8 cellular contexts compared by ENCODE assay signal in genomic region chr2:43239981-43240761, GRCh38. TPM values are rescaled to one million over a fixed set of nuclear protein-coding genes. Genes with fewer than 3 reads are reported as not detected.
DNase-seq lines count a peak whose midpoint lies in the region; ATAC-seq and TF ChIP-seq lines count a peak whose summit lies in the region.

No MANE protein-coding gene starts in this region.

- TF ChIP-seq CTCF in AG09309 (IDR thresholded peaks at IDR 0.05; ENCODE audit: control insufficient read depth, insufficient read depth, low read depth, low read length, missing control alignments) (peak; percentile 20), left lung (IDR thresholded peaks at IDR 0.05) (no peak)

- no peaks in the 10 kb centered on the region for H4K20me1 ChIP-seq in Karpas-422 (ENCODE audit: insufficient read depth, low read depth, low read length)

- no peaks in the 10 kb centered on the region for H3K9me2 ChIP-seq in Karpas-422 (replicated peaks; ENCODE audit: insufficient read depth, low read length)

- intact Hi-C loops in left lung (cut with DNase I), result loop anchor here in 1 of 2 donors (10.0 kb wide), 3 partner anchors 245 to 405 kb away; no protein-coding TSS in a partner anchor

- H3K9ac ChIP-seq in Karpas-422 (ENCODE audit: low read length), result no peak overlapping the region

- H3K27ac ChIP-seq in left lung (peak overlapping the region; percentile 41 to 79), Karpas-422 (ENCODE audit: low read length) (no peak overlapping the region)

- H3K4me3 ChIP-seq in AG09309 (ENCODE audit: control insufficient read depth, low read depth, low read length) (no peak overlapping the region), left lung (no peak overlapping the region), Karpas-422 (ENCODE audit: low read length) (no peak overlapping the region)

- no peak overlapping the region for H3K4me2 ChIP-seq in Karpas-422 (ENCODE audit: low read depth, low read length, poor library complexity, severe bottlenecking)

- no peaks in the 10 kb centered on the region for H3K79me2 ChIP-seq in Karpas-422 (ENCODE audit: low read length)

- H3K9me3 ChIP-seq in left lung (no peaks in the 10 kb centered on the region), Karpas-422 (ENCODE audit: low read length) (no peaks in the 10 kb centered on the region)

- no peak for DNase-seq in AG09309 (ENCODE audit: low read depth)
- no peak for DNase-seq in left lung
- DNase-seq in Karpas-422, result no peak
- DNase-seq in NCI-H345 treated with DMSO at 0.1 percent for 48 hours (lab: John Stamatoyannopoulos, UW; ENCODE audit: unreplicated experiment), result no peak
- DNase-seq in SK-N-DZ (ENCODE audit: low spot score), result no peak
- DNase-seq in activated effector memory CD4-positive, alpha-beta T cell treated with Interleukin-2 at 50 U/mL for 16 hours, result no peak

- H3K36me3 ChIP-seq in left lung (peaks cover 0 to 6% of the 10 kb centered on the region in 2 donors), Karpas-422 (ENCODE audit: insufficient read depth, low read length) (no peaks in the 10 kb centered on the region)

- H3K4me1 ChIP-seq in left lung (peaks cover 0 to 29% of the 10 kb centered on the region in 2 donors), Karpas-422 (ENCODE audit: low read length) (peaks cover 4% of the 10 kb centered on the region)

- H2AFZ ChIP-seq in Karpas-422 (ENCODE audit: low read length), result no peak overlapping the region

- peak; percentile 65 for ATAC-seq in GM21529 (IDR thresholded peaks at IDR 0.05; ENCODE audit: unreplicated experiment)
- 0 out of 3 replicates have a peak, but pooled peaks have one; percentile 17 for ATAC-seq in SK-N-SH treated with all-trans-retinoic acid at 6 μM for 48 hours
- ATAC-seq in left lung, result peak; percentile 28

- no peaks in the 10 kb centered on the region for H3K27me3 ChIP-seq in left lung
- no peaks in the 10 kb centered on the region for H3K27me3 ChIP-seq in Karpas-422 (ENCODE audit: low read length)

TF ChIP-seq in SK-N-SH treated with all-trans-retinoic acid at 6 μM for 48 hours, 23 proteins besides CTCF, POLR2A, EP300 and RAD21:
- TF ChIP-seq, protein P1, sequence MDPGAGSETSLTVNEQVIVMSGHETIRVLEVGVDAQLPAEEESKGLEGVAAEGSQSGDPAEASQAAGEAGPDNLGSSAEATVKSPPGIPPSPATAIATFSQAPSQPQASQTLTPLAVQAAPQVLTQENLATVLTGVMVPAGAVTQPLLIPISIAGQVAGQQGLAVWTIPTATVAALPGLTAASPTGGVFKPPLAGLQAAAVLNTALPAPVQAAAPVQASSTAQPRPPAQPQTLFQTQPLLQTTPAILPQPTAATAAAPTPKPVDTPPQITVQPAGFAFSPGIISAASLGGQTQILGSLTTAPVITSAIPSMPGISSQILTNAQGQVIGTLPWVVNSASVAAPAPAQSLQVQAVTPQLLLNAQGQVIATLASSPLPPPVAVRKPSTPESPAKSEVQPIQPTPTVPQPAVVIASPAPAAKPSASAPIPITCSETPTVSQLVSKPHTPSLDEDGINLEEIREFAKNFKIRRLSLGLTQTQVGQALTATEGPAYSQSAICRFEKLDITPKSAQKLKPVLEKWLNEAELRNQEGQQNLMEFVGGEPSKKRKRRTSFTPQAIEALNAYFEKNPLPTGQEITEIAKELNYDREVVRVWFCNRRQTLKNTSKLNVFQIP (CRISPR knock-in tag; IDR thresholded peaks at IDR 0.05; ENCODE audit: borderline replicate concordance, low read depth), result no peak
- TF ChIP-seq TOX (CRISPR knock-in tag; IDR thresholded peaks at IDR 0.05; ENCODE audit: borderline replicate concordance) (no peak), TCF4 (CRISPR knock-in tag; IDR thresholded peaks at IDR 0.05; ENCODE audit: borderline replicate concordance) (no peak), ISL1 (CRISPR knock-in tag; IDR thresholded peaks at IDR 0.05) (no peak), TSHZ2 (CRISPR knock-in tag; IDR thresholded peaks at IDR 0.05) (no peak), SNAI2 (CRISPR knock-in tag; IDR thresholded peaks at IDR 0.05) (no peak), OSR1 (CRISPR knock-in tag; IDR thresholded peaks at IDR 0.05) (no peak), ZNF565 (CRISPR knock-in tag; conservative IDR thresholded peaks at IDR 0.05; ENCODE audit: low read depth) (no peak), ZFP3 (CRISPR knock-in tag; IDR thresholded peaks at IDR 0.05) (no peak), PPARA (CRISPR knock-in tag; IDR thresholded peaks at IDR 0.05; ENCODE audit: borderline replicate concordance) (no peak)

RNA-seq across cellular contexts. Expression of gene ZFP36L2, which starts 13.8 kb away (rescaled TPM):
- total RNA-seq in left lung, result 100 to 1,000 TPM in 1 of 2 donors, 10 to 100 TPM in 1; 72.2 to 112 TPM
- total RNA-seq in Karpas-422 (2014; rRNA removed; shearing (Covaris generic); ENCODE audit: low replicate concordance), result 4.0 and 10.6 TPM in 2 replicates
- 6.8 and 7.1 TPM in 2 replicates for polyA plus RNA-seq in SK-N-DZ (2014; cell fraction: cytosol; rRNA removed)
- 4.0 and 4.1 TPM in 2 replicates for polyA plus RNA-seq in SK-N-DZ (2014; cell fraction: nucleus; rRNA removed)
